29 cellular contexts compared by ENCODE assay signal in genomic region chr18:51427012-51427411, GRCh38.
DNase-seq lines count a peak whose midpoint lies in the region; ATAC-seq and TF ChIP-seq lines count a peak whose summit lies in the region.
"Had no signal": no experiment of that assay in that cellular context is flagged by ENCODE, and none has a peak within 500 bp of the region (broad histone marks: within the 10 kb centered on the region; RNA-seq: fewer than 3 reads in every experiment).

No MANE protein-coding gene starts in this region.

- no peaks in the 10 kb centered on the region for H3K36me3 ChIP-seq in breast epithelium
- H3K36me3 ChIP-seq in mammary epithelial cell (ENCODE audit: insufficient read depth, low read length): no peaks in the 10 kb centered on the region
- H3K36me3 ChIP-seq: gastrocnemius medialis had no signal

- POLR2A ChIA-PET in MCF 10A (lab: Yijun Ruan, JAX): interaction anchor here (0.8 kb wide), 1 partner anchor 27 kb away, joined by 3 read pairs; no protein-coding TSS in a partner anchor

- peak; percentile 25 for DNase-seq in MCF 10A (ENCODE audit: unreplicated experiment)
- no peak for DNase-seq in breast epithelium (ENCODE audit: low spot score in 2 of 2)
- peak; percentile 58 for DNase-seq in mammary epithelial cell
- peak; percentile 57 for DNase-seq in kidney tubule cell (ENCODE audit: low spot score)
- no peak for DNase-seq in DMS153 treated with DMSO at 0.1 percent for 48 hours (lab: John Stamatoyannopoulos, UW; ENCODE audit: unreplicated experiment)
- DNase-seq: activated CD4-positive, alpha-beta memory T cell treated with anti-CD3 and anti-CD28 coated beads for 36 hours; activated naive CD4-positive, alpha-beta T cell treated with anti-CD3 and anti-CD28 coated beads for 36 hours; Calu3; gastrocnemius medialis; GOT3; HFFc6; KG1; left colon; MM.1S; NCI-H1417; NCI-H446 treated with DMSO at 0.1 percent for 48 hours; NCI-H82; SK-N-SH; stimulated activated CD4-positive, alpha-beta T cell treated with anti-CD3 and anti-CD28 coated beads, Interleukin-15, amount 100 ng/mL, for 24 hours; substantia nigra had no signal

- no peak overlapping the region for H3K4me2 ChIP-seq in mammary epithelial cell (ENCODE audit: insufficient read depth, low read depth, low read length)
- H3K4me2 ChIP-seq: SK-N-SH had no signal

- H3K36me3 Mint-ChIP-seq in MCF 10A (ENCODE audit: insufficient read depth, unreplicated experiment): no peaks in the 10 kb centered on the region
- H3K36me3 Mint-ChIP-seq: activated CD4-positive, alpha-beta memory T cell treated with anti-CD3 and anti-CD28 coated beads for 36 hours; CD14-positive monocyte; stimulated activated effector memory CD8-positive, alpha-beta T cell treated with anti-CD3 and anti-CD28 coated beads, Interleukin-12 subunit alpha, Interleukin-12 subunit beta, amount 100 ng/mL, for 72 hours had no signal

- H3K9me3 ChIP-seq in breast epithelium (no peaks in the 10 kb centered on the region), mammary epithelial cell (replicated peaks; ENCODE audit: insufficient read depth, low read length) (no peaks in the 10 kb centered on the region)
- H3K9me3 ChIP-seq: gastrocnemius medialis, SK-N-SH had no signal

- peaks cover 19% of the 10 kb centered on the region for H3K4me1 Mint-ChIP-seq in MCF 10A (ENCODE audit: insufficient read depth, unreplicated experiment)
- H3K4me1 Mint-ChIP-seq: CD14-positive monocyte, nephron had no signal

- H3K4me3 ChIP-seq in breast epithelium (no peak overlapping the region), mammary epithelial cell (replicated peaks in 1 of 3; ENCODE audit: insufficient read depth in 1 of 3, low read depth in 2 of 3, low read length in 3 of 3) (no peak overlapping the region)
- H3K4me3 ChIP-seq: gastrocnemius medialis had no signal

- peaks cover 7% of the 10 kb centered on the region for H3K9me3 Mint-ChIP-seq in MCF 10A (ENCODE audit: unreplicated experiment)
- H3K9me3 Mint-ChIP-seq: activated CD4-positive, alpha-beta memory T cell treated with anti-CD3 and anti-CD28 coated beads for 36 hours; activated naive CD4-positive, alpha-beta T cell treated with anti-CD3 and anti-CD28 coated beads for 36 hours; activated T-helper 1 cell treated with anti-CD3 and anti-CD28 coated beads, Interleukin-12 subunit alpha, Interleukin-12 subunit beta, Interleukin-2, Interleukin-4 antibody, amounts not matched to agents 30 ng/mL and 10 ng/mL and 1 ng/mL, durations not matched to agents 14 hours and 24 hours and 36 hours; nephron had no signal

- H3K79me2 ChIP-seq in mammary epithelial cell (ENCODE audit: insufficient read depth, low read length): no peaks in the 10 kb centered on the region

- no peaks in the 10 kb centered on the region for H4K20me1 ChIP-seq in mammary epithelial cell (ENCODE audit: insufficient read depth, low read length)

- CTCF ChIA-PET in MCF 10A (lab: Yijun Ruan, JAX) (interaction anchor here (0.5 to 1.2 kb wide), 5 partner anchors 14 to 1781 kb away, joined by 3 to 4 read pairs (median 3); no protein-coding TSS in a partner anchor), mammary epithelial cell (lab: Charles Lee; ENCODE audit: low non-redundant PET) (no interaction called here)

- WGBS in mammary epithelial cell (ENCODE audit: low coverage, missing lambda C conversion rate): 47% methylated on average over 1 of the region's 1 CpG

- ATAC-seq in HG03432 (IDR thresholded peaks at IDR 0.05; ENCODE audit: unreplicated experiment) (no peak), GM19463 (IDR thresholded peaks at IDR 0.05; ENCODE audit: unreplicated experiment) (no peak), GM21423 (IDR thresholded peaks at IDR 0.05; ENCODE audit: unreplicated experiment) (no peak)
- ATAC-seq: activated CD4-positive, CD25-positive, alpha-beta regulatory T cell treated with anti-CD3 and anti-CD28 coated beads, Interleukin-2, amount 50 U/mL, for 24 hours; gastrocnemius medialis; left colon; stimulated activated effector memory CD8-positive, alpha-beta T cell treated with anti-CD3 and anti-CD28 coated beads, Interleukin-12 subunit alpha, Interleukin-12 subunit beta, amount 100 ng/mL, for 72 hours had no signal

- peak overlapping the region; percentile 43 for H3K27ac Mint-ChIP-seq in MCF 10A (ENCODE audit: low read depth, unreplicated experiment)
- H3K27ac Mint-ChIP-seq: activated naive CD4-positive, alpha-beta T cell treated with anti-CD3 and anti-CD28 coated beads for 36 hours; activated T-helper 1 cell treated with anti-CD3 and anti-CD28 coated beads, Interleukin-12 subunit alpha, Interleukin-12 subunit beta, Interleukin-2, Interleukin-4 antibody, amounts not matched to agents 30 ng/mL and 10 ng/mL and 1 ng/mL, durations not matched to agents 14 hours and 24 hours and 36 hours; CD14-positive monocyte; HFFc6; nephron; stimulated activated effector memory CD8-positive, alpha-beta T cell treated with anti-CD3 and anti-CD28 coated beads, Interleukin-12 subunit alpha, Interleukin-12 subunit beta, amount 100 ng/mL, for 72 hours; T-helper 1 cell treated with Interleukin-12 subunit alpha and Interleukin-12 subunit beta and Interleukin-4 antibody, amounts not matched to agents 30 μg/mL and 1 μg/mL, for 36 hours had no signal

- BruUV-seq in MCF 10A (replicated peaks; lab: Mats Ljungman, UMichigan) (no TSS peak), mammary epithelial cell (replicated peaks; lab: Mats Ljungman, UMichigan) (no TSS peak)

- dilution Hi-C loops in mammary epithelial cell (cut with HindIII; ENCODE audit: low sequenced_read_pairs): loop anchor here (5.0 kb wide), 1 partner anchor 60 kb away; no protein-coding TSS in a partner anchor

- H3K27me3 ChIP-seq in breast epithelium: no peaks in the 10 kb centered on the region
- no peaks in the 10 kb centered on the region for H3K27me3 ChIP-seq in mammary epithelial cell (ENCODE audit: insufficient read depth, low read length)
- H3K27me3 ChIP-seq: gastrocnemius medialis had no signal

- intact Hi-C loops in MCF 10A (cut with micrococcal nuclease): no loop called here
- intact Hi-C loops in breast epithelium (cut with DNase I; ENCODE audit: low total_unique reads): no loop called here
- intact Hi-C loops in mammary epithelial cell (cut with micrococcal nuclease): no loop called here

- H3K4me3 Mint-ChIP-seq in MCF 10A (ENCODE audit: unreplicated experiment): no peak overlapping the region
- H3K4me3 Mint-ChIP-seq: activated CD4-positive, alpha-beta memory T cell treated with anti-CD3 and anti-CD28 coated beads for 36 hours; activated naive CD4-positive, alpha-beta T cell treated with anti-CD3 and anti-CD28 coated beads for 36 hours; activated T-helper 1 cell treated with anti-CD3 and anti-CD28 coated beads, Interleukin-12 subunit alpha, Interleukin-12 subunit beta, Interleukin-2, Interleukin-4 antibody, amounts not matched to agents 30 ng/mL and 10 ng/mL and 1 ng/mL, durations not matched to agents 14 hours and 24 hours and 36 hours; CD14-positive monocyte; HFFc6; nephron; stimulated activated effector memory CD8-positive, alpha-beta T cell treated with anti-CD3 and anti-CD28 coated beads, Interleukin-12 subunit alpha, Interleukin-12 subunit beta, amount 100 ng/mL, for 72 hours; T-helper 1 cell treated with Interleukin-12 subunit alpha and Interleukin-12 subunit beta and Interleukin-4 antibody, amounts not matched to agents 30 μg/mL and 1 μg/mL, for 36 hours had no signal

- peak overlapping the region; percentile 38 for H2AFZ ChIP-seq in mammary epithelial cell (ENCODE audit: low read depth, low read length)

- H3K9ac ChIP-seq in mammary epithelial cell (ENCODE audit: insufficient read depth, low read length): no peak overlapping the region
- H3K9ac ChIP-seq: SK-N-SH had no signal

- no peak for TF ChIP-seq CTCF in MCF 10A (IDR thresholded peaks at IDR 0.05; ENCODE audit: unreplicated experiment)
- TF ChIP-seq CTCF in breast epithelium (IDR thresholded peaks at IDR 0.05): no peak
- TF ChIP-seq CTCF in mammary epithelial cell (conservative IDR thresholded peaks at IDR 0.05 in 1 of 2, IDR thresholded peaks at IDR 0.05 in 1 of 2; ENCODE audit: extremely low read depth in 1 of 2, insufficient read depth in 1 of 2, low read depth in 1 of 2, low read length in 2 of 2): no peak

- no peak for TF ChIP-seq POLR2A in breast epithelium (IDR thresholded peaks at IDR 0.05)

- H3K4me1 ChIP-seq in breast epithelium: no peaks in the 10 kb centered on the region
- H3K4me1 ChIP-seq in mammary epithelial cell (ENCODE audit: insufficient read depth, low read length): peaks cover 18% of the 10 kb centered on the region
- H3K4me1 ChIP-seq: gastrocnemius medialis had no signal

- in situ Hi-C loops in mammary epithelial cell (cut with MboI; ENCODE audit: low sequenced_read_pairs in 2 of 2): no loop called here

- H3K27me3 Mint-ChIP-seq in MCF 10A (ENCODE audit: insufficient read depth, unreplicated experiment): no peaks in the 10 kb centered on the region

- H3K27ac ChIP-seq in breast epithelium (no peak overlapping the region), mammary epithelial cell (ENCODE audit: insufficient read depth, low read depth, low read length) (peak overlapping the region; percentile 1)
- H3K27ac ChIP-seq: gastrocnemius medialis had no signal

Comparison
In these comparisons a context has a peak if more than half of its experiments do, and no peak if none do; other contexts are left out.
1. DNase-seq: peak in MCF 10A (single experiment), mammary epithelial cell (single experiment) and kidney tubule cell (single experiment); none in breast epithelium (0 of 2) and DMS153 treated with DMSO at 0.1 percent for 48 hours (single experiment).